9 cellular contexts compared by ENCODE assay signal in the genomic region with DNA sequence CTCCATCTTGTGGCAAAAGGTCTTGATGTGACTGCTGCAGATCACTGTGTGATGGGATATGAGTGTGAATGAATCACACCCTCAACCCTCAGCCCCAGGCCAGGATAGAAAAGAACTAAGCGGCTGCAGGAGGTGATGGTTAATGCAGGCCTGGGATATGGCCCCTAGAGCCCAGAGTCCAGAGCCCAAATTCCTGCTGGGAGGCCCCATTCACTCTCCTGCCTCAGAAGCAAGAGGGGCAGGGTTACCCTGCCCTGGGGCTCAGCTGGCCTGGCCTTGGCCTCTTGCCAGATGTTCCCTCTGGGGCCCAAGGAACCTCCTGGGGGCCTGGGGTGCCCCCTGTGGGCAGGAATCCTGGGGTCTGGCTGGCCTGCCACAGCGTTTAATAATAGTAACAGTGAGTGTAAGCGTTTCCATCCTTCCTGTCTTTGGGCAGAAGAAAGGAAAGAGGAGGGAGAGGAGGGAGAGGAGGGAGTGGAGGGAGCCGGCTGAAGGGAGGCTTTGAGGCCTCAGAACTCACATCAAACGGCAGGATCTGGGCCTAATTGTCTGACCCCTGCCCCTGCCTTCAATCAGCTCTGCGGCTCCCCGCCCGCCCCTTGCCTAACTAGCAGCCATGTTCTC. TPM values are rescaled to one million over a fixed set of nuclear protein-coding genes. Genes with fewer than 3 reads are reported as not detected.
A peak's percentile ranks its signal among the peaks of the same experiment; 100 is the strongest.
DNase-seq lines count a peak whose midpoint lies in the region; ATAC-seq, FAIRE-seq and TF ChIP-seq lines count a peak whose summit lies in the region.
"Had no signal": no experiment of that assay in that cellular context is flagged by ENCODE, and none has a peak within 500 bp of the region (broad histone marks: within the 10 kb centered on the region; RNA-seq: fewer than 3 reads in every experiment).

No MANE protein-coding gene starts in this region.

- peak; percentile 82 for DNase-seq in ELR (ENCODE audit: low read depth)
- no peak for DNase-seq in RWPE2 (ENCODE audit: low spot score)
- peak; percentile 16 to 50 for DNase-seq in foreskin keratinocyte
- no peak for DNase-seq in retinal pigment epithelial cell (ENCODE audit: low read depth)
- DNase-seq in ACHN, result no peak
- no peak for DNase-seq in stimulated activated naive CD8-positive, alpha-beta T cell treated with anti-CD3 and anti-CD28 coated beads, Interleukin-15, Interleukin-2, amounts not matched to agents 100 U/mL and 50 U/mL, for 24 hours
- DNase-seq in frontal cortex (ENCODE audit: low spot score in 2 of 2), result no peak
- DNase-seq in amniotic stem cell (lab: John Stamatoyannopoulos, UW), result no peak
- DNase-seq: activated CD4-positive, CD25-positive, alpha-beta regulatory T cell had no signal

- ATAC-seq in RWPE2 (ENCODE audit: low read depth) (peak; percentile 54; the same call in 2 of the 3 replicates), foreskin keratinocyte (peak; percentile 59)
- ATAC-seq in stimulated activated naive CD8-positive, alpha-beta T cell treated with anti-CD3 and anti-CD28 coated beads, Interleukin-15, Interleukin-2, amounts not matched to agents 100 U/mL and 50 U/mL, for 24 hours, result no peak

- no peak for FAIRE-seq in frontal cortex (lab: Jason Lieb, UNC)

- in situ Hi-C loops in ACHN (cut with HindIII; ENCODE audit: low pct_ligation_motif_present, low pct_unique_long_range_greater_than_20kb, low sequenced_read_pairs), result no loop called here

- H3K27me3 ChIP-seq in RWPE2 (ENCODE audit: insufficient read depth, poor library complexity, severe bottlenecking), result no peaks in the 10 kb centered on the region
- no peaks in the 10 kb centered on the region for H3K27me3 ChIP-seq in foreskin keratinocyte

- no peak overlapping the region for H3K4me3 ChIP-seq in RWPE2 (ENCODE audit: severe bottlenecking)
- H3K4me3 ChIP-seq in retinal pigment epithelial cell (ENCODE audit: low read length), result no peak overlapping the region

- H3K9me3 ChIP-seq in RWPE2 (ENCODE audit: severe bottlenecking), result no peaks in the 10 kb centered on the region

- H3K36me3 ChIP-seq in RWPE2 (ENCODE audit: low read depth), result no peaks in the 10 kb centered on the region

- H3K27ac ChIP-seq in RWPE2 (ENCODE audit: poor library complexity, severe bottlenecking), result no peak overlapping the region
- no peak overlapping the region for H3K27ac ChIP-seq in foreskin keratinocyte

- H3K4me1 ChIP-seq in RWPE2 (ENCODE audit: insufficient read depth, poor library complexity, severe bottlenecking) (no peaks in the 10 kb centered on the region), foreskin keratinocyte (no peaks in the 10 kb centered on the region)

- no peak for TF ChIP-seq CTCF in RWPE2 (IDR thresholded peaks at IDR 0.05; ENCODE audit: poor library complexity, severe bottlenecking)
- TF ChIP-seq CTCF in foreskin keratinocyte (conservative IDR thresholded peaks at IDR 0.05), result peak; percentile 27
- peak; percentile 41 for TF ChIP-seq CTCF in retinal pigment epithelial cell (conservative IDR thresholded peaks at IDR 0.05; ENCODE audit: low read depth, low read length)

RNA-seq across cellular contexts. Expression of a gene that starts 26.2 kb away (rescaled TPM):
- total RNA-seq in foreskin keratinocyte (18.0 and 23.5 TPM in 2 replicates), frontal cortex (26.5 TPM)
- 30.2 and 31.4 TPM in 2 replicates for polyA plus RNA-seq in foreskin keratinocyte

Comparison
In these comparisons a context has a peak if more than half of its experiments do, and no peak if none do; other contexts are left out.
1. DNase-seq: peak in ELR (single experiment) and foreskin keratinocyte (2 of 2); none in RWPE2 (single experiment), retinal pigment epithelial cell (single experiment), ACHN (single experiment), stimulated activated naive CD8-positive, alpha-beta T cell treated with anti-CD3 and anti-CD28 coated beads, Interleukin-15, Interleukin-2, amounts not matched to agents 100 U/mL and 50 U/mL, for 24 hours (single experiment), frontal cortex (0 of 2) and amniotic stem cell (single experiment).